Comparison of ENCODE assay signal across 2 cellular contexts in the genomic region with DNA sequence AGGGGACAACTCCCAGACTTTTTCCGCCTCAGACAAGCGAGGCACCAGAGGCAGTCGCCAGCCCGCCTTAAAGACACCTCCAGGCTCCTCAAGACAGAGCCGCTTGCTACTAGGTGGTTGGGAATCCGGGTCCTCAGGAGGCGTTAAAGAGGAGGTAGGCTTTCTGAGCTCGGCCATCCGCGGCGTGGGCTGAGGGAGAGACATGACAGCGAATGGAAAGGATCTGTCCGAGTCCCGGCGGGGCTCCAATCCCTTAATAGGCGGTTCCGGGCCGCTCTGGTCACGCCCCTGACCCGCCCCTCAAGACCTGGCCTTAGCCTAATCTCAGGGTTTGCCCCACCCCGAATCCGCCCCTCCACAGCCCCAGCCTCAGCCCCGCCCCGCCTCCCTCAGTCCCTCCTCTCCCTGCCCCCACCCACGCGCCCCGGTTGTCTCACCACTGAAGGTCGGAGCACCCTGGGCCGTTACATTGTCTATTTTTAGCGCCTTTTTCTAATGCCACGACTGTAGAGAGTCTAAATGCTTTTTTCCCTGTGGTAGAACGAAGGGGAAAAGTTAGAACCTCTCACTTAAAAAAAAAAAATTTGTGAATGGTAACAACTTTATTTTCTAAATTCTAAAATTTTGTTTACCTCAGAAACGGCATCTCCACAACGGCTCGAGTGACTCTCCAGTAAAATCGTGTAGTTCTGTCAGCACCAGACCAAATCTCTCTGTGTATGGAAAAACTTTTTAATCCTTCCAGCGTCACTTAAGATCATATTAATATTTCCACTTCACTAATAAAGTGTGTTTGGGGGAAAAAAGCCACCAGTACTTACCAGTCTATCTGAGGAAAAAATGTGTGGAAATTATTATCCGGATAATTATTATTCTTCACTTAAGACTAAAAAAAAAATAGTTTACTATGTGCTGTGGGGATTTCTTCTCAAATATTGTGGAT.
TF ChIP-seq lines count a peak whose summit lies in the region.

A gene (minus strand): TSS at position 229 of the 943 bp plus-strand sequence. CDS start 25 bp downstream, at position 204.

TF ChIP-seq in IMR-90, 13 proteins besides CTCF, POLR2A, EP300 and RAD21:
- TF ChIP-seq NFE2L2 (IDR thresholded peaks at IDR 0.05; ENCODE audit: low read depth, low read length) (no peak), MAZ (IDR thresholded peaks at IDR 0.05; ENCODE audit: borderline replicate concordance, low read depth, low read length) (peak; percentile 57; the same call in 1 of the 2 replicates)

TF ChIP-seq in neural cell, 6 proteins besides CTCF, POLR2A, EP300 and RAD21:
- no peak for TF ChIP-seq POLR2AphosphoS5 (IDR thresholded peaks at IDR 0.05)
- TF ChIP-seq MXI1 (conservative IDR thresholded peaks at IDR 0.05; ENCODE audit: poor library complexity, severe bottlenecking): no peak
- no peak for TF ChIP-seq EZH2 (IDR thresholded peaks at IDR 0.05; ENCODE audit: borderline replicate concordance, insufficient read depth, low read length, poor library complexity, severe bottlenecking)
- no peak for TF ChIP-seq SMC3 (conservative IDR thresholded peaks at IDR 0.05; ENCODE audit: poor library complexity)
- TF ChIP-seq, protein P1, sequence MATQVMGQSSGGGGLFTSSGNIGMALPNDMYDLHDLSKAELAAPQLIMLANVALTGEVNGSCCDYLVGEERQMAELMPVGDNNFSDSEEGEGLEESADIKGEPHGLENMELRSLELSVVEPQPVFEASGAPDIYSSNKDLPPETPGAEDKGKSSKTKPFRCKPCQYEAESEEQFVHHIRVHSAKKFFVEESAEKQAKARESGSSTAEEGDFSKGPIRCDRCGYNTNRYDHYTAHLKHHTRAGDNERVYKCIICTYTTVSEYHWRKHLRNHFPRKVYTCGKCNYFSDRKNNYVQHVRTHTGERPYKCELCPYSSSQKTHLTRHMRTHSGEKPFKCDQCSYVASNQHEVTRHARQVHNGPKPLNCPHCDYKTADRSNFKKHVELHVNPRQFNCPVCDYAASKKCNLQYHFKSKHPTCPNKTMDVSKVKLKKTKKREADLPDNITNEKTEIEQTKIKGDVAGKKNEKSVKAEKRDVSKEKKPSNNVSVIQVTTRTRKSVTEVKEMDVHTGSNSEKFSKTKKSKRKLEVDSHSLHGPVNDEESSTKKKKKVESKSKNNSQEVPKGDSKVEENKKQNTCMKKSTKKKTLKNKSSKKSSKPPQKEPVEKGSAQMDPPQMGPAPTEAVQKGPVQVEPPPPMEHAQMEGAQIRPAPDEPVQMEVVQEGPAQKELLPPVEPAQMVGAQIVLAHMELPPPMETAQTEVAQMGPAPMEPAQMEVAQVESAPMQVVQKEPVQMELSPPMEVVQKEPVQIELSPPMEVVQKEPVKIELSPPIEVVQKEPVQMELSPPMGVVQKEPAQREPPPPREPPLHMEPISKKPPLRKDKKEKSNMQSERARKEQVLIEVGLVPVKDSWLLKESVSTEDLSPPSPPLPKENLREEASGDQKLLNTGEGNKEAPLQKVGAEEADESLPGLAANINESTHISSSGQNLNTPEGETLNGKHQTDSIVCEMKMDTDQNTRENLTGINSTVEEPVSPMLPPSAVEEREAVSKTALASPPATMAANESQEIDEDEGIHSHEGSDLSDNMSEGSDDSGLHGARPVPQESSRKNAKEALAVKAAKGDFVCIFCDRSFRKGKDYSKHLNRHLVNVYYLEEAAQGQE (IDR thresholded peaks at IDR 0.05; ENCODE audit: borderline replicate concordance): no peak
- no peak for TF ChIP-seq TAF1 (IDR thresholded peaks at IDR 0.05; ENCODE audit: low read depth)
